In genomic region chr3:115628075-115628412, GRCh38 we compare ENCODE assay signal across 14 cellular contexts. TPM values are rescaled to one million over a fixed set of nuclear protein-coding genes. Genes with fewer than 3 reads are reported as not detected.
DNase-seq lines count a peak whose midpoint lies in the region; ATAC-seq and TF ChIP-seq lines count a peak whose summit lies in the region.
"Had no signal": no experiment of that assay in that cellular context is flagged by ENCODE, and none has a peak within 500 bp of the region (broad histone marks: within the 10 kb centered on the region; RNA-seq: fewer than 3 reads in every experiment).

No MANE protein-coding gene starts in this region.

- peaks cover 12% of the 10 kb centered on the region for H3K4me1 Mint-ChIP-seq in WTC11
- no peaks in the 10 kb centered on the region for H3K4me1 Mint-ChIP-seq in Calu3 (ENCODE audit: low read depth, unreplicated experiment)
- peaks cover 11% of the 10 kb centered on the region for H3K4me1 Mint-ChIP-seq in HFFc6 (ENCODE audit: low read depth)

- H3K9me3 Mint-ChIP-seq in WTC11 (no peaks in the 10 kb centered on the region), Calu3 (ENCODE audit: low read depth, unreplicated experiment) (no peaks in the 10 kb centered on the region), HFFc6 (no peaks in the 10 kb centered on the region)

- no peak for TF ChIP-seq CTCF in WTC11 (IDR thresholded peaks at IDR 0.05)
- TF ChIP-seq CTCF in Calu3 (IDR thresholded peaks at IDR 0.05; ENCODE audit: unreplicated experiment): no peak
- TF ChIP-seq CTCF in HFFc6 (IDR thresholded peaks at IDR 0.05): no peak

- no TSS peak for BruUV-seq in Calu3 (replicated peaks; lab: Mats Ljungman, UMichigan)

- intact Hi-C loops in Calu3 (cut with micrococcal nuclease; ENCODE audit: unreplicated experiment): no loop called here

- POLR2A ChIA-PET in WTC11 (lab: Charles Lee): no interaction called here

- H3K36me3 Mint-ChIP-seq in WTC11 (no peaks in the 10 kb centered on the region), Calu3 (ENCODE audit: insufficient read depth, unreplicated experiment) (no peaks in the 10 kb centered on the region), HFFc6 (ENCODE audit: low read depth) (no peaks in the 10 kb centered on the region)

- H3K27ac Mint-ChIP-seq in WTC11 (no peak overlapping the region), Calu3 (ENCODE audit: unreplicated experiment) (no peak overlapping the region), HFFc6 (no peak overlapping the region)

- H3K4me3 Mint-ChIP-seq in WTC11 (no peak overlapping the region), Calu3 (ENCODE audit: low read depth, unreplicated experiment) (no peak overlapping the region), HFFc6 (no peak overlapping the region)

- ATAC-seq in GM18517 (IDR thresholded peaks at IDR 0.05; ENCODE audit: unreplicated experiment) (peak; percentile 37), GM21360 (IDR thresholded peaks at IDR 0.05; ENCODE audit: unreplicated experiment) (peak; percentile 36), HG02852 (IDR thresholded peaks at IDR 0.05; ENCODE audit: unreplicated experiment) (peak; percentile 45), HG03432 (IDR thresholded peaks at IDR 0.05; ENCODE audit: unreplicated experiment) (peak; percentile 60), WTC11 (no peak)
- ATAC-seq: heart left ventricle, left lung had no signal

- DNase-seq in WTC11 (ENCODE audit: low spot score) (no peak), dedifferentiated amniotic fluid mesenchymal stem cell (ENCODE audit: extremely low spot score) (no peak), Calu3 (no peak), HFFc6 (no peak)
- DNase-seq: activated CD4-positive, alpha-beta T cell treated with anti-CD3 and anti-CD28 coated beads, Interleukin-2, amount 50 U/mL, for 48 hours; activated gamma-delta T cell treated with Interleukin-2 at 50 U/mL for 16 hours; heart left ventricle; left lung had no signal

- peaks cover 8% of the 10 kb centered on the region for H3K27me3 Mint-ChIP-seq in WTC11 (ENCODE audit: low read depth)
- H3K27me3 Mint-ChIP-seq in Calu3 (ENCODE audit: unreplicated experiment): peaks cover 38% of the 10 kb centered on the region
- peaks cover 20% of the 10 kb centered on the region for H3K27me3 Mint-ChIP-seq in HFFc6 (ENCODE audit: insufficient read depth)

- CTCF ChIA-PET in WTC11 (lab: Charles Lee) (no interaction called here), Calu3 (lab: Charles Lee) (no interaction called here)

TF ChIP-seq in WTC11, 78 proteins besides CTCF, POLR2A, EP300 and RAD21:
- TF ChIP-seq, protein P1, sequence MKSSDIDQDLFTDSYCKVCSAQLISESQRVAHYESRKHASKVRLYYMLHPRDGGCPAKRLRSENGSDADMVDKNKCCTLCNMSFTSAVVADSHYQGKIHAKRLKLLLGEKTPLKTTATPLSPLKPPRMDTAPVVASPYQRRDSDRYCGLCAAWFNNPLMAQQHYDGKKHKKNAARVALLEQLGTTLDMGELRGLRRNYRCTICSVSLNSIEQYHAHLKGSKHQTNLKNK (CRISPR knock-in tag; IDR thresholded peaks at IDR 0.05): no peak

RNA-seq across cellular contexts. Expression of gene GAP43, which starts 4.7 kb away (rescaled TPM):
- 16.8 to 19.9 TPM (median 17.2 TPM) in 3 replicates for total RNA-seq in WTC11 (2021)
- total RNA-seq in Calu3 (2022): not detected in 2 replicates
- total RNA-seq in HFFc6 (2021; fragmentation: NEBNext Ultra II Directional; extraction: Animal tissue kit (Norgen Biotek cat#: 25700)): under 1 TPM in 1 of 6 experiments, not detected in 5; 0.09 TPM
- total RNA-seq: endothelial cell of umbilical vein; T-helper 2 cell treated with Interferon-gamma antibody and Interleukin-4, amounts not matched to agents 100 ng/mL and 5 ng/mL, for 36 hours had no signal

Comparison
In these comparisons a context has a peak if more than half of its experiments do, and no peak if none do; other contexts are left out.
1. RNA of gene GAP43, which starts 4.7 kb away (total RNA-seq): 16.8 to 19.9 TPM in WTC11; 0.09 TPM in HFFc6 and not detected in Calu3; every median in the first group is over 10 times any median in the second.